12 cellular contexts compared by ENCODE assay signal in the genomic region with DNA sequence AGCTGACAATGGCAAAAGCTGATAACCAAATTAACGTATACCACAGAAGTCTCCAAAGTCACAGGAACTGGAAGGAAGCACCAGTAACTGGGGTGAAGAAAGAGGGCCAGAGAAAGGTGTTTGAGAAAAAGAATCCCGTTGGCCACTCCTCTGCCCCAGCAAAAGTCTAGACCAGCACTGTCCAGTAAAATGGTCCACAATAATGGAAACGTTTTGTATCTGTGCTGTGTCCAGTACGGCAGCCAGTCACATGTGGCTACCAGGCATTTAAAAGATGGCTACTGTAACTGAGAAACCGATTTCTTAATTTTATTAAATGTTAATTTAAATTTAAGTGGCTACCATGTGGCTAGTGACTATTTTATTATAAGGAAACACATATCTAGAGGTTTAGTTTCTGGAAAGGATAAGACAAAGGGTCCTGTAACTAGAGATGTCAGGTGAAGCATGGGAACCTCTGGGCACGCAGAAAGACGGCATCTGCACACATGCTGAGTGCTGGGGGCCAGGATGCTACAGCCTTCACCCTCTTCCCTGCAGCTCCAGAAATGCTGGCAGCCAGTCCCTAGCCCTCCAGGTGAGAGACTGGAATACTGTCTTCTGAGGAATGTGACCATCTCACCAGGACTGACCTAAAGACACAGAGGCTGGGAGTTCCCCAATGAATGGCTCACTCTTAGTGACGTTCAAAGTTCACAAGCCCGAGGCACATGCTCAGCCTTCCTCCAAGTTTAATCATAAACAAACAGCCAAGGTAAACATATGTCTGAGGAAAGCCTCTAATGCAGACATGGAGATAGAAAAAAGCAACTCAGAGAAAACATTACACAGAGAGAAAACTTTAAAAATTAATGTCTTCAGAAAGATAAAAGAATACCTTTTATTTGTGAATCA. TPM values are rescaled to one million over a fixed set of nuclear protein-coding genes. Genes with fewer than 3 reads are reported as not detected.
A peak's percentile ranks its signal among the peaks of the same experiment; 100 is the strongest.
DNase-seq lines count a peak whose midpoint lies in the region; ATAC-seq and TF ChIP-seq lines count a peak whose summit lies in the region.
"Had no signal": no experiment of that assay in that cellular context is flagged by ENCODE, and none has a peak within 500 bp of the region (broad histone marks: within the 10 kb centered on the region; RNA-seq: fewer than 3 reads in every experiment).

No MANE protein-coding gene starts in this region.

- peaks cover 2% of the 10 kb centered on the region for H4K20me1 ChIP-seq in osteoblast (ENCODE audit: insufficient read depth, low read length)

- H3K9me3 ChIP-seq in RWPE2 (ENCODE audit: severe bottlenecking): no peaks in the 10 kb centered on the region
- no peaks in the 10 kb centered on the region for H3K9me3 ChIP-seq in osteoblast (ENCODE audit: low read depth, low read length)
- H3K9me3 ChIP-seq in right atrium auricular region: no peaks in the 10 kb centered on the region
- H3K9me3 ChIP-seq: esophagus muscularis mucosa had no signal

- H3K36me3 ChIP-seq in RWPE2 (ENCODE audit: low read depth) (no peaks in the 10 kb centered on the region), osteoblast (ENCODE audit: insufficient read depth, low read length) (no peaks in the 10 kb centered on the region), right atrium auricular region (no peaks in the 10 kb centered on the region)
- H3K36me3 ChIP-seq: esophagus muscularis mucosa had no signal

- no peaks in the 10 kb centered on the region for H3K27me3 ChIP-seq in RWPE2 (ENCODE audit: insufficient read depth, poor library complexity, severe bottlenecking)
- no peaks in the 10 kb centered on the region for H3K27me3 ChIP-seq in osteoblast (ENCODE audit: insufficient read depth, low read length)
- no peaks in the 10 kb centered on the region for H3K27me3 ChIP-seq in right atrium auricular region
- H3K27me3 ChIP-seq: esophagus muscularis mucosa had no signal

- H3K27ac ChIP-seq in RWPE2 (ENCODE audit: poor library complexity, severe bottlenecking): peak overlapping the region; percentile 78
- peak overlapping the region; percentile 93 for H3K27ac ChIP-seq in osteoblast (ENCODE audit: low read depth, low read length)
- no peak overlapping the region for H3K27ac ChIP-seq in right atrium auricular region
- H3K27ac ChIP-seq: esophagus muscularis mucosa had no signal

- no peak overlapping the region for H3K4me2 ChIP-seq in osteoblast (ENCODE audit: insufficient read depth, low read length)

- TF ChIP-seq CTCF in RWPE2 (IDR thresholded peaks at IDR 0.05; ENCODE audit: poor library complexity, severe bottlenecking): no peak
- no peak for TF ChIP-seq CTCF in osteoblast (IDR thresholded peaks at IDR 0.05; ENCODE audit: extremely low read depth, low read depth, low read length)
- no peak for TF ChIP-seq CTCF in right atrium auricular region (IDR thresholded peaks at IDR 0.05)

- peaks cover 72% of the 10 kb centered on the region for H3K79me2 ChIP-seq in osteoblast (ENCODE audit: insufficient read depth, low read length)

- peak; percentile 77 for ATAC-seq in RWPE2 (ENCODE audit: low read depth)
- no peak for ATAC-seq in GM18519 (IDR thresholded peaks at IDR 0.05; ENCODE audit: low FRiP score, unreplicated experiment)
- ATAC-seq in GM19397 (IDR thresholded peaks at IDR 0.05; ENCODE audit: unreplicated experiment): no peak

- DNase-seq in DMS53 treated with DMSO at 0.1 percent for 48 hours (lab: John Stamatoyannopoulos, UW; ENCODE audit: unreplicated experiment) (peak; percentile 81), RWPE2 (ENCODE audit: low spot score) (peak; percentile 52), fibroblast of gingiva (ENCODE audit: low read depth) (peak; percentile 72), osteoblast (ENCODE audit: insufficient read length, low spot score, missing footprints) (peak; percentile 79), right atrium auricular region (ENCODE audit: low spot score) (no peak)
- DNase-seq in effector CD8-positive, alpha-beta T cell (lab: John Stamatoyannopoulos, UW): no peak
- DNase-seq: activated CD4-positive, alpha-beta memory T cell treated with anti-CD3 and anti-CD28 coated beads for 36 hours; NCI-H510A had no signal

- H3K4me3 ChIP-seq in RWPE2 (ENCODE audit: severe bottlenecking) (no peak overlapping the region), osteoblast (ENCODE audit: insufficient read depth, low read length) (no peak overlapping the region), right atrium auricular region (no peak overlapping the region)
- H3K4me3 ChIP-seq: esophagus muscularis mucosa, skin epidermis had no signal

- H2AFZ ChIP-seq in osteoblast (ENCODE audit: low read length): no peak overlapping the region

- H3K4me1 ChIP-seq in RWPE2 (ENCODE audit: insufficient read depth, poor library complexity, severe bottlenecking) (peaks cover 47% of the 10 kb centered on the region), osteoblast (ENCODE audit: insufficient read depth, low read length) (peaks cover 50% of the 10 kb centered on the region), right atrium auricular region (peaks cover 0 to 73% of the 10 kb centered on the region in 2 donors)

RNA-seq across cellular contexts. Expression of a gene that starts 50.7 kb away (rescaled TPM):
- total RNA-seq in osteoblast (178 and 197 TPM in 2 replicates), right atrium auricular region (100 to 1,000 TPM in 1 of 2 donors, 10 to 100 TPM in 1; 90.3 to 122 TPM)

Comparison
In these comparisons a context has a peak if more than half of its experiments do, and no peak if none do; other contexts are left out.
1. DNase-seq: peak in DMS53 treated with DMSO at 0.1 percent for 48 hours (single experiment), RWPE2 (single experiment), fibroblast of gingiva (single experiment) and osteoblast (single experiment); none in effector CD8-positive, alpha-beta T cell (single experiment) and right atrium auricular region (single experiment).
2. H3K27ac ChIP-seq: peak in RWPE2 (single experiment) and osteoblast (single experiment); none in right atrium auricular region (0 of 2).